12 cellular contexts compared by ENCODE assay signal in genomic region chr1:211517006-211517405, GRCh38. TPM values are rescaled to one million over a fixed set of nuclear protein-coding genes. Genes with fewer than 3 reads are reported as not detected.
DNase-seq lines count a peak whose midpoint lies in the region; ATAC-seq and TF ChIP-seq lines count a peak whose summit lies in the region.
"Had no signal": no experiment of that assay in that cellular context is flagged by ENCODE, and none has a peak within 500 bp of the region (broad histone marks: within the 10 kb centered on the region; RNA-seq: fewer than 3 reads in every experiment).

No MANE protein-coding gene starts in this region.

- no peak overlapping the region for H3K9ac ChIP-seq in neural progenitor cell

- peaks cover 47% of the 10 kb centered on the region for H3K4me1 Mint-ChIP-seq in activated CD8-positive, alpha-beta T cell treated with anti-CD3 and anti-CD28 coated beads, Interleukin-2, amount 10 ng/mL, durations not matched to agents 7 days and 5 days (ENCODE audit: low read depth)
- peaks cover 19% of the 10 kb centered on the region for H3K4me1 Mint-ChIP-seq in neural progenitor cell

- no peak for ATAC-seq in activated CD8-positive, alpha-beta T cell treated with anti-CD3 and anti-CD28 coated beads, Interleukin-2, amount 10 ng/mL, durations not matched to agents 7 days and 5 days
- no peak for ATAC-seq in HG03460 (IDR thresholded peaks at IDR 0.05; ENCODE audit: unreplicated experiment)
- no peak for ATAC-seq in HG03439 (IDR thresholded peaks at IDR 0.05; ENCODE audit: unreplicated experiment)

- H3K9me3 ChIP-seq in neural progenitor cell (ENCODE audit: low read depth) = no peaks in the 10 kb centered on the region

- no peaks in the 10 kb centered on the region for H3K9me3 Mint-ChIP-seq in activated CD8-positive, alpha-beta T cell treated with anti-CD3 and anti-CD28 coated beads, Interleukin-2, amount 10 ng/mL, durations not matched to agents 7 days and 5 days (ENCODE audit: insufficient read depth)
- H3K9me3 Mint-ChIP-seq in neural progenitor cell = no peaks in the 10 kb centered on the region
- H3K9me3 Mint-ChIP-seq: T-helper 1 cell treated with Interleukin-12 subunit alpha and Interleukin-12 subunit beta and Interleukin-4 antibody, amounts not matched to agents 30 μg/mL and 1 μg/mL, for 36 hours had no signal

- H3K27ac ChIP-seq in neural progenitor cell = no peak overlapping the region

- peaks cover 7% of the 10 kb centered on the region for H3K27me3 Mint-ChIP-seq in activated CD8-positive, alpha-beta T cell treated with anti-CD3 and anti-CD28 coated beads, Interleukin-2, amount 10 ng/mL, durations not matched to agents 7 days and 5 days (ENCODE audit: low read depth)
- H3K27me3 Mint-ChIP-seq in neural progenitor cell (ENCODE audit: insufficient read depth, low read depth) = peaks cover 12% of the 10 kb centered on the region

- H4K20me1 ChIP-seq in neural progenitor cell (ENCODE audit: low read depth) = no peaks in the 10 kb centered on the region

- no peak overlapping the region for H3K4me2 ChIP-seq in neural progenitor cell

- POLR2A ChIA-PET in activated CD8-positive, alpha-beta T cell treated with anti-CD3 and anti-CD28 coated beads, Interleukin-2, amount 10 ng/mL, durations not matched to agents 7 days and 5 days (lab: Charles Lee) = no interaction called here

- H3K4me3 ChIP-seq in neural progenitor cell = no peak overlapping the region

- no peak for TF ChIP-seq CTCF in neural progenitor cell (IDR thresholded peaks at IDR 0.05)

- no peak overlapping the region for H2AFZ ChIP-seq in neural progenitor cell (replicated peaks)

- peak; percentile 7 for DNase-seq in NCI-H748 (lab: John Stamatoyannopoulos, UW; ENCODE audit: unreplicated experiment)
- DNase-seq in NCI-H748 treated with DMSO at 0.1 percent for 48 hours (lab: John Stamatoyannopoulos, UW) = no peak
- DNase-seq in LoVo (ENCODE audit: low spot score) = peak; percentile 91
- peak; percentile 34 for DNase-seq in activated CD8-positive, alpha-beta T cell treated with anti-CD3 and anti-CD28 coated beads, Interleukin-2, amount 10 ng/mL, durations not matched to agents 7 days and 5 days
- DNase-seq in neural progenitor cell (ENCODE audit: low spot score) = peak; percentile 27
- no peak for DNase-seq in occipital lobe (lab: John Stamatoyannopoulos, UW)
- DNase-seq: Kasumi-1 had no signal

- CTCF ChIA-PET in activated CD8-positive, alpha-beta T cell treated with anti-CD3 and anti-CD28 coated beads, Interleukin-2, amount 10 ng/mL, durations not matched to agents 7 days and 5 days (lab: Charles Lee) = interaction anchor here (1.1 to 2.6 kb wide), 3 partner anchors 29 to 193 kb away, joined by 3 to 16 read pairs (median 6); no protein-coding TSS in a partner anchor

- H3K4me1 ChIP-seq in neural progenitor cell = no peaks in the 10 kb centered on the region

- H3K27me3 ChIP-seq in neural progenitor cell = peaks cover 25% of the 10 kb centered on the region

- peaks cover 6% of the 10 kb centered on the region for H3F3A ChIP-seq in neural progenitor cell (ENCODE audit: low read depth)

- H3K36me3 ChIP-seq in neural progenitor cell = no peaks in the 10 kb centered on the region

- peak overlapping the region; percentile 58 for H3K27ac Mint-ChIP-seq in activated CD8-positive, alpha-beta T cell treated with anti-CD3 and anti-CD28 coated beads, Interleukin-2, amount 10 ng/mL, durations not matched to agents 7 days and 5 days
- no peak overlapping the region for H3K27ac Mint-ChIP-seq in neural progenitor cell
- H3K27ac Mint-ChIP-seq: T-helper 1 cell treated with Interleukin-12 subunit alpha and Interleukin-12 subunit beta and Interleukin-4 antibody, amounts not matched to agents 30 μg/mL and 1 μg/mL, for 36 hours had no signal

- no peaks in the 10 kb centered on the region for H3K79me2 ChIP-seq in neural progenitor cell (ENCODE audit: low read depth)

- H3K4me3 Mint-ChIP-seq in activated CD8-positive, alpha-beta T cell treated with anti-CD3 and anti-CD28 coated beads, Interleukin-2, amount 10 ng/mL, durations not matched to agents 7 days and 5 days = no peak overlapping the region
- H3K4me3 Mint-ChIP-seq in neural progenitor cell = no peak overlapping the region
- H3K4me3 Mint-ChIP-seq: T-helper 1 cell treated with Interleukin-12 subunit alpha and Interleukin-12 subunit beta and Interleukin-4 antibody, amounts not matched to agents 30 μg/mL and 1 μg/mL, for 36 hours had no signal

- H3K36me3 Mint-ChIP-seq in activated CD8-positive, alpha-beta T cell treated with anti-CD3 and anti-CD28 coated beads, Interleukin-2, amount 10 ng/mL, durations not matched to agents 7 days and 5 days (ENCODE audit: low read depth) = no peaks in the 10 kb centered on the region
- H3K36me3 Mint-ChIP-seq in neural progenitor cell = no peaks in the 10 kb centered on the region

RNA-seq across cellular contexts. Expression of gene RD3, which starts 25.0 kb away (rescaled TPM):
- total RNA-seq in activated CD8-positive, alpha-beta T cell treated with anti-CD3 and anti-CD28 coated beads, Interleukin-2, amount 10 ng/mL, durations not matched to agents 7 days and 5 days = not detected
- total RNA-seq in neural progenitor cell (ENCODE audit: low replicate concordance) (0.77 and 1.5 TPM in 2 replicates), occipital lobe (not detected)
- total RNA-seq: lung microvascular endothelial cell, pulmonary artery endothelial cell had no signal

Comparison
In these comparisons a context has a peak if more than half of its experiments do, and no peak if none do; other contexts are left out.
1. DNase-seq: peak in NCI-H748 (single experiment), LoVo (single experiment), activated CD8-positive, alpha-beta T cell treated with anti-CD3 and anti-CD28 coated beads, Interleukin-2, amount 10 ng/mL, durations not matched to agents 7 days and 5 days (single experiment) and neural progenitor cell (single experiment); none in NCI-H748 treated with DMSO at 0.1 percent for 48 hours (single experiment) and occipital lobe (single experiment).